ENCODE assay signal across 11 cellular contexts in genomic region chr7:45852984-45853383, GRCh38. TPM values are rescaled to one million over a fixed set of nuclear protein-coding genes. Genes with fewer than 3 reads are reported as not detected.
DNase-seq lines count a peak whose midpoint lies in the region; ATAC-seq, FAIRE-seq and TF ChIP-seq lines count a peak whose summit lies in the region.
"Not testable (repeated sequence)": the region's sequence is repeated elsewhere in the genome, so short reads cannot be mapped to it uniquely, and the experiment has no call there.
"Had no signal": no experiment of that assay in that cellular context is flagged by ENCODE, and none has a peak within 500 bp of the region (broad histone marks: within the 10 kb centered on the region; RNA-seq: fewer than 3 reads in every experiment).

No MANE protein-coding gene starts in this region.

- not testable (repeated sequence) for H3K79me2 ChIP-seq in K562 (ENCODE audit: control insufficient read depth, insufficient read depth, low read length)

- H3K36me3 ChIP-seq in BE2C; K562 (ENCODE audit: control insufficient read depth, insufficient read depth, low read length): not testable (repeated sequence)

- not testable (repeated sequence) for H3K9me3 ChIP-seq in BE2C; K562 (replicated peaks; ENCODE audit: control insufficient read depth, insufficient read depth, low read depth, low read length)

- TF ChIP-seq EP300 in K562 (IDR thresholded peaks at IDR 0.05; ENCODE audit: low read length): not testable (repeated sequence)

- H3K9me1 ChIP-seq in K562 (ENCODE audit: control insufficient read depth, insufficient read depth, low read length): not testable (repeated sequence)

- H3K4me1 Mint-ChIP-seq in Calu3 (ENCODE audit: low read depth, unreplicated experiment); memory B cell: not testable (repeated sequence)

- ATAC-seq in K562: peak; percentile 84
- peak; percentile 46 for ATAC-seq in left colon
- not testable (repeated sequence) for ATAC-seq in memory B cell (ENCODE audit: low read depth)

- H3K9ac ChIP-seq in K562 (ENCODE audit: insufficient read depth in 1 of 2, low read depth in 2 of 2, low read length in 2 of 2): not testable (repeated sequence)

- H3K27ac Mint-ChIP-seq in Calu3 (ENCODE audit: unreplicated experiment) (peak overlapping the region; percentile 27), memory B cell (peak overlapping the region; percentile 18)

- CTCF ChIA-PET in Calu3 (lab: Charles Lee); K562 (lab: Yijun Ruan, JAX; ENCODE audit: low intra/inter-chr PET ratio): not testable (repeated sequence)

- not testable (repeated sequence) for H3K27ac ChIP-seq in K562 (ENCODE audit: extremely low read depth, low read depth, low read length)

- H3K9me3 Mint-ChIP-seq in Calu3 (ENCODE audit: low read depth, unreplicated experiment); memory B cell: not testable (repeated sequence)

- POLR2A ChIA-PET in K562 (lab: Yijun Ruan, JAX): not testable (repeated sequence)

- TF ChIP-seq RAD21 in K562 (CRISPR knock-in tag; conservative IDR thresholded peaks at IDR 0.05 in 1 of 2, IDR thresholded peaks at IDR 0.05 in 1 of 2): not testable (repeated sequence)

- H3K4me1 ChIP-seq in BE2C; K562 (replicated peaks in 1 of 2; ENCODE audit: control insufficient read depth in 2 of 2, insufficient read depth in 2 of 2, low read length in 2 of 2): not testable (repeated sequence)

- in situ Hi-C loops in K562 (cut with MboI): loop anchor here (25.0 kb wide), 1 partner anchor 691 kb away; the partner anchor contains the start of gene RAMP3

- H3K4me3 ChIP-seq in BE2C (ENCODE audit: low read depth, low read length); K562: not testable (repeated sequence)

- not testable (repeated sequence) for H3K4me3 Mint-ChIP-seq in Calu3 (ENCODE audit: low read depth, unreplicated experiment); memory B cell

- BruUV-seq in Calu3 (replicated peaks; lab: Mats Ljungman, UMichigan); K562 (replicated peaks; lab: Mats Ljungman, UMichigan): not testable (repeated sequence)

- not testable (repeated sequence) for H3K4me2 ChIP-seq in K562 (ENCODE audit: insufficient read depth, low read length)

- not testable (repeated sequence) for H3K27me3 ChIP-seq in BE2C; K562 (ENCODE audit: control insufficient read depth in 2 of 2, insufficient read depth in 2 of 2, low read length in 2 of 2)

- not testable (repeated sequence) for H3K36me3 Mint-ChIP-seq in Calu3 (ENCODE audit: insufficient read depth, unreplicated experiment); memory B cell

- H2AFZ ChIP-seq in K562 (ENCODE audit: low read depth, low read length): not testable (repeated sequence)

- not testable (repeated sequence) for H4K20me1 ChIP-seq in K562 (replicated peaks; ENCODE audit: control insufficient read depth, insufficient read depth, low read length)

- intact Hi-C loops in Calu3 (cut with micrococcal nuclease; ENCODE audit: unreplicated experiment); left colon (cut with DNase I, micrococcal nuclease): not testable (repeated sequence)
- intact Hi-C loops in K562 (cut with micrococcal nuclease): loop anchor here (5.0 to 10.0 kb wide), 2 partner anchors 448 to 701 kb away; no protein-coding TSS in a partner anchor

- TF ChIP-seq CTCF in BE2C (IDR thresholded peaks at IDR 0.05; ENCODE audit: low read depth, low read length); Calu3 (IDR thresholded peaks at IDR 0.05; ENCODE audit: unreplicated experiment); K562 (IDR thresholded peaks at IDR 0.05 in 2 of 3, conservative IDR thresholded peaks at IDR 0.05 in 1 of 3; ENCODE audit: insufficient read depth in 2 of 3, low read depth in 1 of 3, low read length in 3 of 3): not testable (repeated sequence)

- 0% methylated on average over 8 of the region's 10 CpGs for WGBS in K562 (ENCODE audit: insufficient coverage, low coverage, missing lambda C conversion rate)

- TF ChIP-seq POLR2A in K562 (conservative IDR thresholded peaks at IDR 0.05): not testable (repeated sequence)

- DNase-seq in BE2C: peak; percentile 38
- not testable (repeated sequence) for DNase-seq in Calu3; K562 (ENCODE audit: extremely low read depth in 1 of 4, low spot score in 3 of 4); left colon; memory B cell (ENCODE audit: low spot score in 2 of 2); urothelium cell line (ENCODE audit: low spot score)

- not testable (repeated sequence) for FAIRE-seq in K562 (lab: Jason Lieb, UNC)
- FAIRE-seq in urothelium cell line (lab: Jason Lieb, UNC): peak; percentile 98

- H3K27me3 Mint-ChIP-seq in Calu3 (ENCODE audit: unreplicated experiment); memory B cell: not testable (repeated sequence)

TF ChIP-seq in K562, 482 proteins besides CTCF, POLR2A, EP300 and RAD21:
- peak; percentile 40; the same call in 1 of the 2 replicates for TF ChIP-seq USF1 (CRISPR knock-in tag; IDR thresholded peaks at IDR 0.05)
- TF ChIP-seq CREM (IDR thresholded peaks at IDR 0.05; ENCODE audit: low read depth): peak; percentile 32; the same call in 1 of the 2 replicates

RNA-seq across cellular contexts. Expression of gene CCDC201, which starts 19.9 kb away (rescaled TPM):
- polyA plus RNA-seq in BE2C (2012; ENCODE audit: insufficient read depth, insufficient read length, low read depth): not detected
- total RNA-seq in Calu3 (2022) (not detected in 2 replicates), K562 (2014; rRNA removed) (not detected in 2 replicates), K562 (2014; rRNA removed; fragmentation: Illumina TruSeq; extraction: Trizol) (not detected in 2 replicates), K562 (2015; rRNA removed; fragmentation: Illumina TruSeq; extraction: Trizol) (not detected in 2 replicates), K562 (2021) (not detected in 2 replicates), left colon (not detected)
- not detected in 2 replicates for total RNA-seq in K562 (2011; cell fraction: chromatin; rRNA removed; ENCODE audit: low replicate concordance)
- total RNA-seq in K562 (2011; cell fraction: nucleolus; rRNA removed): not detected in 2 replicates
- total RNA-seq in K562 (2011; cell fraction: nucleoplasm; rRNA removed): not detected in 2 replicates
- polyA plus RNA-seq in K562 (2011; rRNA removed) (not detected in 2 replicates), K562 (2014; fragmentation: Illumina TruSeq; extraction: Trizol) (not detected in 2 replicates), K562 (2014; fragmentation: Nextera tagmentation; extraction: Ambion mirVana) (not detected), K562 (2014; rRNA removed) (not detected in 2 replicates)
- not detected in 2 replicates for polyA plus RNA-seq in K562 (2011; cell fraction: cytosol; rRNA removed)
- not detected in 2 replicates for polyA plus RNA-seq in K562 (2011; cell fraction: nucleus; rRNA removed)
- polyA plus RNA-seq in K562 (2012): not detected in 2 replicates
- polyA minus RNA-seq in K562 (2011; rRNA and poly(A)+ RNA removed): not detected in 2 replicates
- polyA minus RNA-seq in K562 (2011; cell fraction: cytosol; rRNA and poly(A)+ RNA removed): not detected in 2 replicates
- polyA minus RNA-seq in K562 (2011; cell fraction: nucleus; rRNA and poly(A)+ RNA removed): not detected in 2 replicates
- total RNA-seq: A673; CD4-positive, alpha-beta T cell; CD8-positive, alpha-beta memory T cell; HFFc6 had no signal
- polyA plus RNA-seq: CD14-positive monocyte; CD8-positive, alpha-beta memory T cell had no signal

RNA-seq across cellular contexts. Expression of gene IGFBP1, which starts 35.3 kb away (rescaled TPM):
- not detected for polyA plus RNA-seq in BE2C (2012; ENCODE audit: insufficient read depth, insufficient read length, low read depth)
- 3.3 and 6.1 TPM in 2 replicates for total RNA-seq in Calu3 (2022)
- not detected in 2 replicates for total RNA-seq in K562 (2011; cell fraction: chromatin; rRNA removed; ENCODE audit: low replicate concordance)
- total RNA-seq in K562 (2011; cell fraction: nucleolus; rRNA removed): not detected in 2 replicates
- total RNA-seq in K562 (2011; cell fraction: nucleoplasm; rRNA removed): not detected in 2 replicates
- not detected in 2 replicates for total RNA-seq in K562 (2014; rRNA removed)
- not detected in 2 replicates for total RNA-seq in K562 (2014; rRNA removed; fragmentation: Illumina TruSeq; extraction: Trizol)
- total RNA-seq in K562 (2015; rRNA removed; fragmentation: Illumina TruSeq; extraction: Trizol): not detected in 2 replicates
- 0.13 TPM in 1 of 2 replicates, not detected in the other for total RNA-seq in K562 (2021)
- not detected in 2 replicates for polyA plus RNA-seq in K562 (2011; rRNA removed)
- not detected in 2 replicates for polyA plus RNA-seq in K562 (2011; cell fraction: cytosol; rRNA removed)
- polyA plus RNA-seq in K562 (2011; cell fraction: nucleus; rRNA removed): not detected in 2 replicates
- polyA plus RNA-seq in K562 (2012): not detected in 2 replicates
- not detected in 2 replicates for polyA plus RNA-seq in K562 (2014; fragmentation: Illumina TruSeq; extraction: Trizol)
- not detected for polyA plus RNA-seq in K562 (2014; fragmentation: Nextera tagmentation; extraction: Ambion mirVana)
- polyA plus RNA-seq in K562 (2014; rRNA removed): not detected in 2 replicates
- not detected in 2 replicates for polyA minus RNA-seq in K562 (2011; rRNA and poly(A)+ RNA removed)
- 3.7 TPM in 1 of 2 replicates, not detected in the other for polyA minus RNA-seq in K562 (2011; cell fraction: cytosol; rRNA and poly(A)+ RNA removed)
- not detected in 2 replicates for polyA minus RNA-seq in K562 (2011; cell fraction: nucleus; rRNA and poly(A)+ RNA removed)
- total RNA-seq in left colon: not detected
- total RNA-seq: A673; CD4-positive, alpha-beta T cell; CD8-positive, alpha-beta memory T cell; HFFc6 had no signal
- polyA plus RNA-seq: CD14-positive monocyte; CD8-positive, alpha-beta memory T cell had no signal
